In genomic region chr15:89999676-90000174, GRCh38 we compare ENCODE assay signal across 8 cellular contexts. TPM values are rescaled to one million over a fixed set of nuclear protein-coding genes. Genes with fewer than 3 reads are reported as not detected.
DNase-seq lines count a peak whose midpoint lies in the region; ATAC-seq and TF ChIP-seq lines count a peak whose summit lies in the region.

No MANE protein-coding gene starts in this region.

- no peak for ATAC-seq in GM21786 (IDR thresholded peaks at IDR 0.05; ENCODE audit: unreplicated experiment)
- ATAC-seq in stimulated activated memory B cell treated with anti-CD40 and anti-IgM and Interleukin-4, amounts not matched to agents 10 μg/mL and 1 μg/mL and 100 μg/mL, for 72 hours, result no peak

- H3K4me3 ChIP-seq in A673 (ENCODE audit: low read depth, low read length, poor library complexity, severe bottlenecking) (peak overlapping the region; percentile 81), MG63 (peak overlapping the region; percentile 72)

- intact Hi-C loops in A673 (cut with micrococcal nuclease; ENCODE audit: unreplicated experiment), result loop anchor here (2.0 kb wide), 1 partner anchor 71 kb away; no protein-coding TSS in a partner anchor

- POLR2A ChIA-PET in A673 (lab: Charles Lee; ENCODE audit: low non-redundant PET), result no interaction called here

- H3K27me3 Mint-ChIP-seq in endothelial cell (ENCODE audit: unreplicated experiment), result peaks cover 14% of the 10 kb centered on the region
- no peaks in the 10 kb centered on the region for H3K27me3 Mint-ChIP-seq in mesothelial cell of epicardium (ENCODE audit: low read depth)
- H3K27me3 Mint-ChIP-seq in stimulated activated memory B cell treated with anti-CD40 and anti-IgM and Interleukin-4, amounts not matched to agents 10 μg/mL and 1 μg/mL and 100 μg/mL, for 72 hours, result no peaks in the 10 kb centered on the region

- peaks cover 46% of the 10 kb centered on the region for H3K4me1 Mint-ChIP-seq in endothelial cell (ENCODE audit: unreplicated experiment)
- peaks cover 24% of the 10 kb centered on the region for H3K4me1 Mint-ChIP-seq in mesothelial cell of epicardium
- H3K4me1 Mint-ChIP-seq in stimulated activated memory B cell treated with anti-CD40 and anti-IgM and Interleukin-4, amounts not matched to agents 10 μg/mL and 1 μg/mL and 100 μg/mL, for 72 hours, result peaks cover 36% of the 10 kb centered on the region

- H3K4me3 Mint-ChIP-seq in endothelial cell (ENCODE audit: unreplicated experiment) (peak overlapping the region; percentile 87), mesothelial cell of epicardium (peak overlapping the region; percentile 67)
- H3K4me3 Mint-ChIP-seq in stimulated activated memory B cell treated with anti-CD40 and anti-IgM and Interleukin-4, amounts not matched to agents 10 μg/mL and 1 μg/mL and 100 μg/mL, for 72 hours, result no peak overlapping the region

- H3K9me3 ChIP-seq in A673 (ENCODE audit: low read depth, low read length, poor library complexity, severe bottlenecking) (no peaks in the 10 kb centered on the region), MG63 (no peaks in the 10 kb centered on the region)

- H3K36me3 Mint-ChIP-seq in endothelial cell (ENCODE audit: low read depth, unreplicated experiment), result peaks cover 6% of the 10 kb centered on the region
- no peaks in the 10 kb centered on the region for H3K36me3 Mint-ChIP-seq in mesothelial cell of epicardium
- H3K36me3 Mint-ChIP-seq in stimulated activated memory B cell treated with anti-CD40 and anti-IgM and Interleukin-4, amounts not matched to agents 10 μg/mL and 1 μg/mL and 100 μg/mL, for 72 hours, result peaks cover 2% of the 10 kb centered on the region

- H3K27ac Mint-ChIP-seq in endothelial cell (ENCODE audit: unreplicated experiment) (peak overlapping the region; percentile 84), mesothelial cell of epicardium (peak overlapping the region; percentile 25)
- H3K27ac Mint-ChIP-seq in stimulated activated memory B cell treated with anti-CD40 and anti-IgM and Interleukin-4, amounts not matched to agents 10 μg/mL and 1 μg/mL and 100 μg/mL, for 72 hours, result no peak overlapping the region

- H3K9me3 Mint-ChIP-seq in endothelial cell (ENCODE audit: unreplicated experiment) (peaks cover 4% of the 10 kb centered on the region), mesothelial cell of epicardium (no peaks in the 10 kb centered on the region)
- H3K9me3 Mint-ChIP-seq in stimulated activated memory B cell treated with anti-CD40 and anti-IgM and Interleukin-4, amounts not matched to agents 10 μg/mL and 1 μg/mL and 100 μg/mL, for 72 hours, result no peaks in the 10 kb centered on the region

- H3K27ac ChIP-seq in A673 (ENCODE audit: low read depth, low read length, poor library complexity, severe bottlenecking), result peak overlapping the region; percentile 89

- H3K4me1 ChIP-seq in A673 (ENCODE audit: insufficient read depth, low read length, poor library complexity, severe bottlenecking), result peaks cover 12% of the 10 kb centered on the region

- DNase-seq in A673 (ENCODE audit: low spot score) (peak; percentile 64), MG63 (peak; percentile 53), endothelial cell (ENCODE audit: low spot score) (peak; percentile 37), mesothelial cell of epicardium (ENCODE audit: low spot score in 2 of 2, unreplicated experiment in 2 of 2) (no peak), NCI-H1930 (lab: John Stamatoyannopoulos, UW) (no peak), NCI-H1417 treated with DMSO at 0.1 percent for 48 hours (lab: John Stamatoyannopoulos, UW) (no peak)

- no TSS peak for BruUV-seq in A673 (replicated peaks; lab: Mats Ljungman, UMichigan)

- CTCF ChIA-PET in A673 (lab: Charles Lee), result no interaction called here

- H3K27me3 ChIP-seq in A673 (replicated peaks; ENCODE audit: insufficient read depth, low read depth, low read length, poor library complexity) (no peaks in the 10 kb centered on the region), MG63 (peaks cover 2% of the 10 kb centered on the region; the same call in 1 of the 2 replicates)

- TF ChIP-seq CTCF in A673 (conservative IDR thresholded peaks at IDR 0.05; ENCODE audit: low read depth, low read length) (no peak), endothelial cell (IDR thresholded peaks at IDR 0.05; ENCODE audit: unreplicated experiment) (no peak), mesothelial cell of epicardium (IDR thresholded peaks at IDR 0.05; ENCODE audit: unreplicated experiment) (no peak)

- H3K36me3 ChIP-seq in A673 (ENCODE audit: insufficient read depth, low read length, poor library complexity, severe bottlenecking), result no peaks in the 10 kb centered on the region
- peaks cover 5% of the 10 kb centered on the region for H3K36me3 ChIP-seq in MG63

RNA-seq across cellular contexts. Expression of gene ZNF710, which starts 1.4 kb away (rescaled TPM):
- total RNA-seq in A673 (2021), result 25.2 and 27.3 TPM in 2 replicates
- 7.0 and 9.1 TPM in 2 replicates for total RNA-seq in MG63 (2014; rRNA removed; shearing (Covaris generic); ENCODE audit: low replicate concordance)
- 129 TPM for total RNA-seq in endothelial cell (ENCODE audit: unreplicated experiment)
- total RNA-seq in mesothelial cell of epicardium, result 30.3 to 31.7 TPM (median 30.4 TPM) in 3 replicates

Comparison
In these comparisons a context has a peak if more than half of its experiments do, and no peak if none do; other contexts are left out.
1. DNase-seq: peak in A673 (single experiment), MG63 (single experiment) and endothelial cell (single experiment); none in mesothelial cell of epicardium (0 of 2), NCI-H1930 (0 of 2) and NCI-H1417 treated with DMSO at 0.1 percent for 48 hours (single experiment).